ENCODE assay signal across 18 cellular contexts in genomic region chr2:111191877-111192276, GRCh38.
DNase-seq lines count a peak whose midpoint lies in the region; ATAC-seq, FAIRE-seq and TF ChIP-seq lines count a peak whose summit lies in the region.
"Had no signal": no experiment of that assay in that cellular context is flagged by ENCODE, and none has a peak within 500 bp of the region (broad histone marks: within the 10 kb centered on the region; RNA-seq: fewer than 3 reads in every experiment).

No MANE protein-coding gene starts in this region.

- no peaks in the 10 kb centered on the region for H3K36me3 Mint-ChIP-seq in activated CD8-positive, alpha-beta memory T cell treated with anti-CD3 and anti-CD28 coated beads, Interleukin-2, amount 10 ng/mL, durations not matched to agents 7 days and 5 days
- no peaks in the 10 kb centered on the region for H3K36me3 Mint-ChIP-seq in astrocyte (ENCODE audit: low read depth, unreplicated experiment)

- H3K27me3 ChIP-seq in astrocyte (ENCODE audit: insufficient read depth, low read length) (no peaks in the 10 kb centered on the region), HepG2 (ENCODE audit: control insufficient read depth in 1 of 2, insufficient read depth in 2 of 2, low read length in 2 of 2) (no peaks in the 10 kb centered on the region; a peak in 2 of 5 replicates)

- no peaks in the 10 kb centered on the region for H3K4me1 ChIP-seq in astrocyte (ENCODE audit: insufficient read depth, low read length)
- H3K4me1 ChIP-seq in HepG2 (ENCODE audit: insufficient read depth, low read length), result peaks cover 31% of the 10 kb centered on the region

- no peak overlapping the region for H3K27ac Mint-ChIP-seq in activated CD8-positive, alpha-beta memory T cell treated with anti-CD3 and anti-CD28 coated beads, Interleukin-2, amount 10 ng/mL, durations not matched to agents 7 days and 5 days
- H3K27ac Mint-ChIP-seq in astrocyte (ENCODE audit: unreplicated experiment), result peak overlapping the region; percentile 26
- H3K27ac Mint-ChIP-seq: CD4-positive, alpha-beta T cell; H9 had no signal

- H3K9ac ChIP-seq in astrocyte (ENCODE audit: low read length), result no peak overlapping the region
- H3K9ac ChIP-seq in HepG2 (ENCODE audit: insufficient read depth, low read depth, low read length), result no peak overlapping the region

- H3K9me3 ChIP-seq in astrocyte (ENCODE audit: insufficient read depth, low read depth, low read length), result no peaks in the 10 kb centered on the region
- no peaks in the 10 kb centered on the region for H3K9me3 ChIP-seq in HepG2 (ENCODE audit: low read length)

- POLR2A ChIA-PET in HepG2 (lab: Yijun Ruan, JAX), result no interaction called here

- H3K79me2 ChIP-seq in astrocyte (ENCODE audit: insufficient read depth, low read length), result no peaks in the 10 kb centered on the region
- H3K79me2 ChIP-seq in HepG2 (ENCODE audit: insufficient read depth, low read length), result no peaks in the 10 kb centered on the region

- no peak overlapping the region for H3K4me3 Mint-ChIP-seq in activated CD8-positive, alpha-beta memory T cell treated with anti-CD3 and anti-CD28 coated beads, Interleukin-2, amount 10 ng/mL, durations not matched to agents 7 days and 5 days
- H3K4me3 Mint-ChIP-seq in astrocyte (ENCODE audit: unreplicated experiment), result no peak overlapping the region
- H3K4me3 Mint-ChIP-seq: CD4-positive, alpha-beta T cell; H9 had no signal

- peak; percentile 18 for DNase-seq in activated CD8-positive, alpha-beta memory T cell treated with anti-CD3 and anti-CD28 coated beads, Interleukin-2, amount 10 ng/mL, durations not matched to agents 7 days and 5 days
- no peak for DNase-seq in activated CD8-positive, alpha-beta memory T cell treated with anti-CD3 and anti-CD28 coated beads, Interleukin-2, amount 50 U/mL, for 4 hours
- DNase-seq in astrocyte (ENCODE audit: low read depth) (no peak), HepG2 (ENCODE audit: low spot score) (peak; percentile 43), NCI-H524 treated with DMSO at 0.1 percent for 48 hours (lab: John Stamatoyannopoulos, UW) (no peak)
- DNase-seq: ACHN; C1 segment of cervical spinal cord; CD4-positive, alpha-beta T cell; DMS79; EL; GOT3; H9 had no signal

- no peak overlapping the region for H3K4me3 ChIP-seq in astrocyte (ENCODE audit: insufficient read depth, low read depth, low read length)
- H3K4me3 ChIP-seq in HepG2 (replicated peaks in 1 of 3; ENCODE audit: insufficient read depth in 1 of 3, low read depth in 2 of 3, low read length in 3 of 3), result no peak overlapping the region

- intact Hi-C loops in HepG2 (cut with micrococcal nuclease; ENCODE audit: unreplicated experiment), result no loop called here

- H3K27ac ChIP-seq in astrocyte (ENCODE audit: low read depth, low read length), result no peak overlapping the region
- no peak overlapping the region for H3K27ac ChIP-seq in HepG2 (ENCODE audit: extremely low read length, insufficient read depth, low read length)

- in situ Hi-C loops in HepG2 (cut with HindIII; ENCODE audit: extremely low pct_ligation_motif_present, low pct_unique_long_range_greater_than_20kb), result no loop called here

- no peak for TF ChIP-seq POLR2A in HepG2 (IDR thresholded peaks at IDR 0.05; ENCODE audit: insufficient read depth in 1 of 2, low read depth in 2 of 2, low read length in 2 of 2)

- 17% methylated on average over 5 of the region's 5 CpGs for WGBS in HepG2 (ENCODE audit: low lambda C conversion rate)

- H2AFZ ChIP-seq in astrocyte (ENCODE audit: low read depth, low read length), result no peak overlapping the region
- H2AFZ ChIP-seq in HepG2 (ENCODE audit: low read length), result no peak overlapping the region

- TF ChIP-seq CTCF in astrocyte (IDR thresholded peaks at IDR 0.05; ENCODE audit: insufficient read depth, low read depth, low read length) (no peak), HepG2 (CRISPR knock-in tag; IDR thresholded peaks at IDR 0.05) (no peak)

- no peaks in the 10 kb centered on the region for H3K9me3 Mint-ChIP-seq in activated CD8-positive, alpha-beta memory T cell treated with anti-CD3 and anti-CD28 coated beads, Interleukin-2, amount 10 ng/mL, durations not matched to agents 7 days and 5 days (ENCODE audit: low read depth)
- no peaks in the 10 kb centered on the region for H3K9me3 Mint-ChIP-seq in astrocyte (ENCODE audit: unreplicated experiment)
- H3K9me3 Mint-ChIP-seq: CD4-positive, alpha-beta T cell; H9 had no signal

- no peaks in the 10 kb centered on the region for H4K20me1 ChIP-seq in astrocyte (ENCODE audit: insufficient read depth, low read length)
- H4K20me1 ChIP-seq in HepG2 (ENCODE audit: insufficient read depth, low read length), result no peaks in the 10 kb centered on the region

- no TSS peak for BruUV-seq in HepG2 (replicated peaks; lab: Mats Ljungman, UMichigan)

- FAIRE-seq in astrocyte (lab: Jason Lieb, UNC), result no peak
- FAIRE-seq in HepG2 (lab: Jason Lieb, UNC), result no peak
- FAIRE-seq: G401.6, GM12891, GM19239, HTR-8/SVneo had no signal

- peaks cover 27% of the 10 kb centered on the region for H3K27me3 Mint-ChIP-seq in activated CD8-positive, alpha-beta memory T cell treated with anti-CD3 and anti-CD28 coated beads, Interleukin-2, amount 10 ng/mL, durations not matched to agents 7 days and 5 days
- H3K27me3 Mint-ChIP-seq in astrocyte (ENCODE audit: low read depth, unreplicated experiment), result peaks cover 9% of the 10 kb centered on the region
- H3K27me3 Mint-ChIP-seq: CD4-positive, alpha-beta T cell had no signal

- no peak for TF ChIP-seq RAD21 in HepG2 (CRISPR knock-in tag; IDR thresholded peaks at IDR 0.05)

- TF ChIP-seq EP300 in HepG2 (IDR thresholded peaks at IDR 0.05; ENCODE audit: low read depth in 2 of 2, low read length in 2 of 2), result no peak
- TF ChIP-seq EP300 in HepG2 (CRISPR knock-in tag; IDR thresholded peaks at IDR 0.05; ENCODE audit: borderline replicate concordance), result no peak

- peaks cover 3% of the 10 kb centered on the region for H3K4me1 Mint-ChIP-seq in activated CD8-positive, alpha-beta memory T cell treated with anti-CD3 and anti-CD28 coated beads, Interleukin-2, amount 10 ng/mL, durations not matched to agents 7 days and 5 days
- H3K4me1 Mint-ChIP-seq in astrocyte (ENCODE audit: low read depth, unreplicated experiment), result peaks cover 6% of the 10 kb centered on the region

- no peak for ATAC-seq in activated CD8-positive, alpha-beta memory T cell treated with anti-CD3 and anti-CD28 coated beads, Interleukin-2, amount 10 ng/mL, durations not matched to agents 7 days and 5 days
- no peak for ATAC-seq in HepG2
- ATAC-seq in GM18907 (IDR thresholded peaks at IDR 0.05; ENCODE audit: unreplicated experiment), result no peak
- no peak for ATAC-seq in HG03521 (IDR thresholded peaks at IDR 0.05; ENCODE audit: unreplicated experiment)

- CTCF ChIA-PET in activated CD8-positive, alpha-beta memory T cell treated with anti-CD3 and anti-CD28 coated beads, Interleukin-2, amount 10 ng/mL, durations not matched to agents 7 days and 5 days (lab: Charles Lee), result no interaction called here
- CTCF ChIA-PET in HepG2 (lab: Yijun Ruan, JAX; ENCODE audit: low intra/inter-chr PET ratio, low total read pairs), result no interaction called here

- H3K4me2 ChIP-seq in astrocyte (ENCODE audit: low read length), result no peak overlapping the region
- no peak overlapping the region for H3K4me2 ChIP-seq in HepG2 (ENCODE audit: low read depth, low read length)

- H3K36me3 ChIP-seq in astrocyte (ENCODE audit: insufficient read depth, low read length) (no peaks in the 10 kb centered on the region), HepG2 (replicated peaks in 1 of 2; ENCODE audit: control insufficient read depth in 1 of 2, insufficient read depth in 2 of 2, low read length in 2 of 2) (no peaks in the 10 kb centered on the region)

TF ChIP-seq in HepG2, 621 proteins besides CTCF, POLR2A, EP300 and RAD21:
- no peak for TF ChIP-seq ESRRA (CRISPR knock-in tag; IDR thresholded peaks at IDR 0.05; ENCODE audit: low read depth)
- TF ChIP-seq NR2F6 (IDR thresholded peaks at IDR 0.05), result 0 out of 2 replicates have a peak, but pooled peaks have one; percentile 36
- TF ChIP-seq NR2F6 (CRISPR knock-in tag; IDR thresholded peaks at IDR 0.05), result no peak
- TF ChIP-seq HOXA7 (CRISPR knock-in tag; IDR thresholded peaks at IDR 0.05), result no peak

Comparison
In these comparisons a context has a peak if more than half of its experiments do, and no peak if none do; other contexts are left out.
1. DNase-seq: peak in activated CD8-positive, alpha-beta memory T cell treated with anti-CD3 and anti-CD28 coated beads, Interleukin-2, amount 10 ng/mL, durations not matched to agents 7 days and 5 days (single experiment) and HepG2 (single experiment); none in activated CD8-positive, alpha-beta memory T cell treated with anti-CD3 and anti-CD28 coated beads, Interleukin-2, amount 50 U/mL, for 4 hours (single experiment), astrocyte (single experiment) and NCI-H524 treated with DMSO at 0.1 percent for 48 hours (single experiment).